16 cellular contexts compared by ENCODE assay signal in genomic region chr3:60536420-60536819, GRCh38.
A peak's percentile ranks its signal among the peaks of the same experiment; 100 is the strongest.
DNase-seq lines count a peak whose midpoint lies in the region; ATAC-seq and TF ChIP-seq lines count a peak whose summit lies in the region.
"Had no signal": no experiment of that assay in that cellular context is flagged by ENCODE, and none has a peak within 500 bp of the region (broad histone marks: within the 10 kb centered on the region; RNA-seq: fewer than 3 reads in every experiment).

No MANE protein-coding gene starts in this region.

- H3K4me1 ChIP-seq in Peyer's patch (no peaks in the 10 kb centered on the region), osteoblast (ENCODE audit: insufficient read depth, low read length) (no peaks in the 10 kb centered on the region)
- H3K4me1 ChIP-seq: body of pancreas, upper lobe of right lung had no signal

- H3K9me3 Mint-ChIP-seq in stimulated activated naive B cell treated with anti-CD40 and anti-IgM and Interleukin-4, amounts not matched to agents 10 μg/mL and 1 μg/mL and 100 μg/mL, for 72 hours, result peaks cover 0 to 7% of the 10 kb centered on the region in 2 donors
- H3K9me3 Mint-ChIP-seq: natural killer cell had no signal

- ATAC-seq in HG03432 (IDR thresholded peaks at IDR 0.05; ENCODE audit: unreplicated experiment), result peak; percentile 94
- ATAC-seq in stimulated activated naive B cell treated with anti-CD40 and anti-IgM and Interleukin-4, amounts not matched to agents 10 μg/mL and 1 μg/mL and 100 μg/mL, for 72 hours (replicated peaks), result peak; percentile 75 to 82
- ATAC-seq: activated CD4-positive, alpha-beta T cell treated with anti-CD3 and anti-CD28 coated beads for 36 hours; body of pancreas; natural killer cell; upper lobe of right lung had no signal

- peak; percentile 0 for DNase-seq in NCI-H82 (lab: John Stamatoyannopoulos, UW)
- DNase-seq in NCI-H82 treated with DMSO at 0.1 percent for 48 hours (lab: John Stamatoyannopoulos, UW; ENCODE audit: unreplicated experiment), result no peak
- DNase-seq in NCI-H510A treated with DMSO at 0.1 percent for 48 hours (lab: John Stamatoyannopoulos, UW), result peak; percentile 83
- DNase-seq in stimulated activated naive B cell treated with anti-CD40 and anti-IgM and Interleukin-4, amounts not matched to agents 10 μg/mL and 1 μg/mL and 100 μg/mL, for 72 hours, result no peak
- no peak for DNase-seq in Peyer's patch
- no peak for DNase-seq in stimulated activated CD4-positive, alpha-beta T cell treated with anti-CD3 and anti-CD28 coated beads, Interleukin-15, amount 100 ng/mL, for 24 hours
- no peak for DNase-seq in osteoblast (ENCODE audit: insufficient read length, low spot score, missing footprints)
- DNase-seq: activated CD4-positive, alpha-beta T cell treated with anti-CD3 and anti-CD28 coated beads for 36 hours; body of pancreas; effector CD8-positive, alpha-beta T cell; Kasumi-1; natural killer cell; NK-92 treated with Interleukin-12 subunit alpha and Interleukin-12 subunit beta, amount 100 ng/mL, for 24 hours; upper lobe of right lung had no signal

- H3K27ac ChIP-seq in Peyer's patch, result no peak overlapping the region
- H3K27ac ChIP-seq in osteoblast (ENCODE audit: low read depth, low read length), result no peak overlapping the region
- H3K27ac ChIP-seq: body of pancreas, upper lobe of right lung had no signal

- H3K79me2 ChIP-seq in osteoblast (ENCODE audit: insufficient read depth, low read length), result no peaks in the 10 kb centered on the region

- TF ChIP-seq POLR2A in Peyer's patch (IDR thresholded peaks at IDR 0.05), result no peak

- H3K36me3 ChIP-seq in Peyer's patch, result no peaks in the 10 kb centered on the region
- H3K36me3 ChIP-seq in osteoblast (ENCODE audit: insufficient read depth, low read length), result no peaks in the 10 kb centered on the region
- H3K36me3 ChIP-seq: upper lobe of right lung had no signal

- H3K27ac Mint-ChIP-seq in stimulated activated naive B cell treated with anti-CD40 and anti-IgM and Interleukin-4, amounts not matched to agents 10 μg/mL and 1 μg/mL and 100 μg/mL, for 72 hours, result no peak overlapping the region
- H3K27ac Mint-ChIP-seq: activated CD4-positive, alpha-beta T cell treated with anti-CD3 and anti-CD28 coated beads for 36 hours; natural killer cell had no signal

- TF ChIP-seq CTCF in Peyer's patch (IDR thresholded peaks at IDR 0.05) (no peak), osteoblast (IDR thresholded peaks at IDR 0.05; ENCODE audit: extremely low read depth, low read depth, low read length) (no peak)

- no peak overlapping the region for H3K4me2 ChIP-seq in osteoblast (ENCODE audit: insufficient read depth, low read length)
- H3K4me2 ChIP-seq: smooth muscle cell had no signal

- H3K36me3 Mint-ChIP-seq in stimulated activated naive B cell treated with anti-CD40 and anti-IgM and Interleukin-4, amounts not matched to agents 10 μg/mL and 1 μg/mL and 100 μg/mL, for 72 hours, result peaks cover 0 to 8% of the 10 kb centered on the region in 2 donors
- H3K36me3 Mint-ChIP-seq: natural killer cell had no signal

- no peaks in the 10 kb centered on the region for H4K20me1 ChIP-seq in osteoblast (ENCODE audit: insufficient read depth, low read length)

- peaks cover 5 to 11% of the 10 kb centered on the region in 2 donors for H3K4me1 Mint-ChIP-seq in stimulated activated naive B cell treated with anti-CD40 and anti-IgM and Interleukin-4, amounts not matched to agents 10 μg/mL and 1 μg/mL and 100 μg/mL, for 72 hours
- H3K4me1 Mint-ChIP-seq: activated CD4-positive, alpha-beta T cell treated with anti-CD3 and anti-CD28 coated beads for 36 hours; natural killer cell had no signal

- H3K4me3 ChIP-seq in Peyer's patch, result no peak overlapping the region
- no peak overlapping the region for H3K4me3 ChIP-seq in osteoblast (ENCODE audit: insufficient read depth, low read length)
- H3K4me3 ChIP-seq: body of pancreas, smooth muscle cell, upper lobe of right lung had no signal

- H3K27me3 Mint-ChIP-seq in stimulated activated naive B cell treated with anti-CD40 and anti-IgM and Interleukin-4, amounts not matched to agents 10 μg/mL and 1 μg/mL and 100 μg/mL, for 72 hours, result no peaks in the 10 kb centered on the region
- H3K27me3 Mint-ChIP-seq: activated CD4-positive, alpha-beta T cell treated with anti-CD3 and anti-CD28 coated beads for 36 hours had no signal

- H2AFZ ChIP-seq in osteoblast (ENCODE audit: low read length), result no peak overlapping the region

- H3K9me3 ChIP-seq in Peyer's patch, result no peaks in the 10 kb centered on the region
- H3K9me3 ChIP-seq in osteoblast (ENCODE audit: low read depth, low read length), result no peaks in the 10 kb centered on the region
- H3K9me3 ChIP-seq: body of pancreas, upper lobe of right lung had no signal

- H3K27me3 ChIP-seq in Peyer's patch (no peaks in the 10 kb centered on the region), osteoblast (ENCODE audit: insufficient read depth, low read length) (no peaks in the 10 kb centered on the region)
- H3K27me3 ChIP-seq: body of pancreas, upper lobe of right lung had no signal

- H3K4me3 Mint-ChIP-seq in stimulated activated naive B cell treated with anti-CD40 and anti-IgM and Interleukin-4, amounts not matched to agents 10 μg/mL and 1 μg/mL and 100 μg/mL, for 72 hours, result no peak overlapping the region
- H3K4me3 Mint-ChIP-seq: activated CD4-positive, alpha-beta T cell treated with anti-CD3 and anti-CD28 coated beads for 36 hours; natural killer cell had no signal

Comparison
In these comparisons a context has a peak if more than half of its experiments do, and no peak if none do; other contexts are left out.
1. DNase-seq: peak in NCI-H82 (single experiment) and NCI-H510A treated with DMSO at 0.1 percent for 48 hours (single experiment); none in NCI-H82 treated with DMSO at 0.1 percent for 48 hours (single experiment), stimulated activated naive B cell treated with anti-CD40 and anti-IgM and Interleukin-4, amounts not matched to agents 10 μg/mL and 1 μg/mL and 100 μg/mL, for 72 hours (single experiment), Peyer's patch (0 of 3), stimulated activated CD4-positive, alpha-beta T cell treated with anti-CD3 and anti-CD28 coated beads, Interleukin-15, amount 100 ng/mL, for 24 hours (single experiment) and osteoblast (single experiment).